In genomic region chr2:30334738-30335426, GRCh38 we compare ENCODE assay signal across 9 cellular contexts.
DNase-seq lines count a peak whose midpoint lies in the region; ATAC-seq and TF ChIP-seq lines count a peak whose summit lies in the region.
"Had no signal": no experiment of that assay in that cellular context is flagged by ENCODE, and none has a peak within 500 bp of the region (broad histone marks: within the 10 kb centered on the region; RNA-seq: fewer than 3 reads in every experiment).

No MANE protein-coding gene starts in this region.

- no peak for ATAC-seq in GM21576 (IDR thresholded peaks at IDR 0.05; ENCODE audit: unreplicated experiment)
- no peak for ATAC-seq in GM19467 (IDR thresholded peaks at IDR 0.05; ENCODE audit: unreplicated experiment)

- no peaks in the 10 kb centered on the region for H3K27me3 Mint-ChIP-seq in activated CD4-positive, alpha-beta T cell treated with anti-CD3 and anti-CD28 coated beads, Interleukin-2, amount 10 ng/mL, durations not matched to agents 24 days and 14 days
- H3K27me3 Mint-ChIP-seq in chondrocyte (ENCODE audit: low read depth) = no peaks in the 10 kb centered on the region

- intact Hi-C loops in activated CD4-positive, alpha-beta T cell treated with anti-CD3 and anti-CD28 coated beads, Interleukin-2, amount 10 ng/mL, durations not matched to agents 24 days and 14 days (cut with micrococcal nuclease) = loop anchor here (5.0 to 10.0 kb wide), 5 partner anchors 38 to 987 kb away; partner anchors contain the start of gene YPEL5

- peaks cover 85% of the 10 kb centered on the region for H3K4me1 Mint-ChIP-seq in activated CD4-positive, alpha-beta T cell treated with anti-CD3 and anti-CD28 coated beads, Interleukin-2, amount 10 ng/mL, durations not matched to agents 24 days and 14 days
- peaks cover 6% of the 10 kb centered on the region for H3K4me1 Mint-ChIP-seq in chondrocyte (ENCODE audit: low read depth)

- H3K36me3 Mint-ChIP-seq in activated CD4-positive, alpha-beta T cell treated with anti-CD3 and anti-CD28 coated beads, Interleukin-2, amount 10 ng/mL, durations not matched to agents 24 days and 14 days (ENCODE audit: low read depth) = peaks cover 6% of the 10 kb centered on the region
- H3K36me3 Mint-ChIP-seq in chondrocyte (ENCODE audit: low read depth) = no peaks in the 10 kb centered on the region
- H3K36me3 Mint-ChIP-seq: CD14-positive monocyte had no signal

- DNase-seq in activated CD4-positive, alpha-beta T cell treated with anti-CD3 and anti-CD28 coated beads, Interleukin-2, amount 10 ng/mL, durations not matched to agents 24 days and 14 days = no peak
- no peak for DNase-seq in activated CD4-positive, alpha-beta T cell treated with anti-CD3 and anti-CD28 coated beads, Interleukin-2, amount 50 U/mL, for 1 hour
- DNase-seq in NCI-H2171 (lab: John Stamatoyannopoulos, UW) (peak; percentile 43), chondrocyte (ENCODE audit: low spot score) (no peak), NCI-H1092 (lab: John Stamatoyannopoulos, UW) (no peak)
- peak; percentile 14 for DNase-seq in stimulated activated CD8-positive, alpha-beta memory T cell treated with anti-CD3 and anti-CD28 coated beads, Interleukin-12 subunit alpha, Interleukin-12 subunit beta, amount 100 ng/mL, for 4 hours (ENCODE audit: low read depth)

- H3K27ac Mint-ChIP-seq in activated CD4-positive, alpha-beta T cell treated with anti-CD3 and anti-CD28 coated beads, Interleukin-2, amount 10 ng/mL, durations not matched to agents 24 days and 14 days = peak overlapping the region; percentile 94
- H3K27ac Mint-ChIP-seq in chondrocyte (ENCODE audit: unreplicated experiment) = no peak overlapping the region

- peaks cover 10% of the 10 kb centered on the region for H3K9me3 Mint-ChIP-seq in activated CD4-positive, alpha-beta T cell treated with anti-CD3 and anti-CD28 coated beads, Interleukin-2, amount 10 ng/mL, durations not matched to agents 24 days and 14 days
- no peaks in the 10 kb centered on the region for H3K9me3 Mint-ChIP-seq in chondrocyte (ENCODE audit: low read depth)

- TF ChIP-seq CTCF in chondrocyte (IDR thresholded peaks at IDR 0.05) = peak; percentile 51

- H3K4me3 Mint-ChIP-seq in activated CD4-positive, alpha-beta T cell treated with anti-CD3 and anti-CD28 coated beads, Interleukin-2, amount 10 ng/mL, durations not matched to agents 24 days and 14 days = peak overlapping the region; percentile 68
- H3K4me3 Mint-ChIP-seq in chondrocyte (ENCODE audit: unreplicated experiment) = no peak overlapping the region

Comparison
In these comparisons a context has a peak if more than half of its experiments do, and no peak if none do; other contexts are left out.
1. DNase-seq: peak in NCI-H2171 (single experiment) and stimulated activated CD8-positive, alpha-beta memory T cell treated with anti-CD3 and anti-CD28 coated beads, Interleukin-12 subunit alpha, Interleukin-12 subunit beta, amount 100 ng/mL, for 4 hours (single experiment); none in activated CD4-positive, alpha-beta T cell treated with anti-CD3 and anti-CD28 coated beads, Interleukin-2, amount 10 ng/mL, durations not matched to agents 24 days and 14 days (single experiment), activated CD4-positive, alpha-beta T cell treated with anti-CD3 and anti-CD28 coated beads, Interleukin-2, amount 50 U/mL, for 1 hour (single experiment), chondrocyte (single experiment) and NCI-H1092 (single experiment).